In genomic region chr12:1205512-1206060, GRCh38 we compare ENCODE assay signal across 12 cellular contexts.
DNase-seq lines count a peak whose midpoint lies in the region; ATAC-seq and TF ChIP-seq lines count a peak whose summit lies in the region.
"Had no signal": no experiment of that assay in that cellular context is flagged by ENCODE, and none has a peak within 500 bp of the region (broad histone marks: within the 10 kb centered on the region; RNA-seq: fewer than 3 reads in every experiment).

No MANE protein-coding gene starts in this region.

- TF ChIP-seq EP300 in tibial nerve (IDR thresholded peaks at IDR 0.05) = no peak

- 59% methylated on average over 1 of the region's 4 CpGs for WGBS in HUES64
- 58 to 61% methylated on average over 4 of the region's 4 CpGs for WGBS in tibial nerve, 2 donors
- WGBS in body of pancreas, 2 donors = 66 to 67% methylated on average over 4 of the region's 4 CpGs

- peak overlapping the region in 9 of 11 experiments; percentile 58 to 84 (median 76); a peak in 17 of 22 replicates for H3K27ac ChIP-seq in BLaER1 treated with 17β-estradiol and CSF1 and Interleukin-3, amounts not matched to agents 10 nM and 100 nM
- H3K27ac ChIP-seq in HUES64 (ENCODE audit: low read depth, low read length) (peak overlapping the region; percentile 45), brain microvascular endothelial cell (peak overlapping the region; percentile 43), osteoblast (ENCODE audit: low read depth, low read length) (peak overlapping the region; percentile 89), tibial nerve (peak overlapping the region in 2 of 4 donors; percentile 0 to 3), body of pancreas (no peak overlapping the region)

- TF ChIP-seq POLR2A in tibial nerve (IDR thresholded peaks at IDR 0.05) = no peak
- TF ChIP-seq POLR2A in body of pancreas (IDR thresholded peaks at IDR 0.05) = no peak

- peak overlapping the region in 1 of 10 experiments; percentile 56; a peak in 2 of 20 replicates for H3K4me3 ChIP-seq in BLaER1 treated with 17β-estradiol and CSF1 and Interleukin-3, amounts not matched to agents 10 nM and 100 nM
- no peak overlapping the region for H3K4me3 ChIP-seq in HUES64 (ENCODE audit: low read length)
- no peak overlapping the region for H3K4me3 ChIP-seq in brain microvascular endothelial cell (ENCODE audit: low read depth, low read length)
- no peak overlapping the region for H3K4me3 ChIP-seq in osteoblast (ENCODE audit: insufficient read depth, low read length)
- no peak overlapping the region for H3K4me3 ChIP-seq in tibial nerve
- H3K4me3 ChIP-seq in body of pancreas = no peak overlapping the region

- H4K20me1 ChIP-seq in BLaER1 treated with 17β-estradiol and CSF1 and Interleukin-3, amounts not matched to agents 10 nM and 100 nM = no peaks in the 10 kb centered on the region
- H4K20me1 ChIP-seq in osteoblast (ENCODE audit: insufficient read depth, low read length) = no peaks in the 10 kb centered on the region

- DNase-seq in brain microvascular endothelial cell (peak; percentile 14), osteoblast (ENCODE audit: insufficient read length, low spot score, missing footprints) (no peak), SIG-M5 (lab: John Stamatoyannopoulos, UW) (no peak), RPMI8226 (no peak), tibial nerve (ENCODE audit: low spot score in 2 of 2) (no peak), body of pancreas (no peak)
- DNase-seq: midbrain, NCI-H1092, NCI-H446 treated with DMSO at 0.1 percent for 48 hours, SHP77 had no signal

- H3K27me3 ChIP-seq in BLaER1 treated with 17β-estradiol and CSF1 and Interleukin-3, amounts not matched to agents 10 nM and 100 nM = no peaks in the 10 kb centered on the region
- no peaks in the 10 kb centered on the region for H3K27me3 ChIP-seq in HUES64 (ENCODE audit: insufficient read depth, low read length)
- no peaks in the 10 kb centered on the region for H3K27me3 ChIP-seq in brain microvascular endothelial cell (replicated peaks)
- H3K27me3 ChIP-seq in osteoblast (ENCODE audit: insufficient read depth, low read length) = no peaks in the 10 kb centered on the region
- H3K27me3 ChIP-seq in tibial nerve = no peaks in the 10 kb centered on the region
- H3K27me3 ChIP-seq in body of pancreas = no peaks in the 10 kb centered on the region

- peaks cover 2% of the 10 kb centered on the region for H3K79me2 ChIP-seq in osteoblast (ENCODE audit: insufficient read depth, low read length)

- H3K9me3 ChIP-seq in BLaER1 treated with 17β-estradiol and CSF1 and Interleukin-3, amounts not matched to agents 10 nM and 100 nM (replicated peaks in 1 of 11) = 0 out of 22 replicates have a peak, but pooled peaks cover 0 to 4% (median 0%) of the 10 kb centered on the region in 11 experiments
- no peaks in the 10 kb centered on the region for H3K9me3 ChIP-seq in HUES64 (ENCODE audit: insufficient read depth, low read depth, low read length)
- no peaks in the 10 kb centered on the region for H3K9me3 ChIP-seq in osteoblast (ENCODE audit: low read depth, low read length)
- no peaks in the 10 kb centered on the region for H3K9me3 ChIP-seq in tibial nerve
- H3K9me3 ChIP-seq in body of pancreas = no peaks in the 10 kb centered on the region

- H3K4me2 ChIP-seq in BLaER1 treated with 17β-estradiol and CSF1 and Interleukin-3, amounts not matched to agents 10 nM and 100 nM = peak overlapping the region; percentile 20 to 90 (median 83); a peak in 19 of 22 replicates
- peak overlapping the region; percentile 95 for H3K4me2 ChIP-seq in osteoblast (ENCODE audit: insufficient read depth, low read length)

- ATAC-seq in body of pancreas = no peak

- H3K36me3 ChIP-seq in BLaER1 treated with 17β-estradiol and CSF1 and Interleukin-3, amounts not matched to agents 10 nM and 100 nM = peaks cover 0 to 29% (median 9%) of the 10 kb centered on the region in 11 experiments; a peak in 6 of 22 replicates
- H3K36me3 ChIP-seq in HUES64 (ENCODE audit: insufficient read depth, low read length) (no peaks in the 10 kb centered on the region), brain microvascular endothelial cell (replicated peaks) (no peaks in the 10 kb centered on the region), osteoblast (ENCODE audit: insufficient read depth, low read length) (no peaks in the 10 kb centered on the region), tibial nerve (no peaks in the 10 kb centered on the region), body of pancreas (replicated peaks in 1 of 2; ENCODE audit: insufficient read depth in 1 of 2, low read depth in 2 of 2) (no peaks in the 10 kb centered on the region)

- intact Hi-C loops in body of pancreas (cut with DNase I) = no loop called here

- H2AFZ ChIP-seq in osteoblast (ENCODE audit: low read length) = no peak overlapping the region

- in situ Hi-C loops in brain microvascular endothelial cell (cut with HindIII; ENCODE audit: low pct_ligation_motif_present, low sequenced_read_pairs) = no loop called here

- TF ChIP-seq CTCF in brain microvascular endothelial cell (IDR thresholded peaks at IDR 0.05; ENCODE audit: low read depth, low read length, missing control alignments) = no peak
- TF ChIP-seq CTCF in osteoblast (IDR thresholded peaks at IDR 0.05; ENCODE audit: extremely low read depth, low read depth, low read length) = no peak
- TF ChIP-seq CTCF in tibial nerve (IDR thresholded peaks at IDR 0.05) = no peak
- TF ChIP-seq CTCF in body of pancreas (IDR thresholded peaks at IDR 0.05) = no peak

- peaks cover 21 to 50% (median 42%) of the 10 kb centered on the region in 10 experiments for H3K4me1 ChIP-seq in BLaER1 treated with 17β-estradiol and CSF1 and Interleukin-3, amounts not matched to agents 10 nM and 100 nM
- H3K4me1 ChIP-seq in HUES64 (ENCODE audit: insufficient read depth, low read length) (peaks cover 34% of the 10 kb centered on the region), osteoblast (ENCODE audit: insufficient read depth, low read length) (peaks cover 24% of the 10 kb centered on the region), tibial nerve (peaks cover 0 to 41% (median 15%) of the 10 kb centered on the region in 4 donors), body of pancreas (no peaks in the 10 kb centered on the region)

- H3K9ac ChIP-seq in BLaER1 treated with 17β-estradiol and CSF1 and Interleukin-3, amounts not matched to agents 10 nM and 100 nM = peak overlapping the region in 3 of 11 experiments; percentile 71 to 78 (median 73); a peak in 6 of 22 replicates
- no peak overlapping the region for H3K9ac ChIP-seq in HUES64 (ENCODE audit: low read depth, low read length)

Comparison
In these comparisons a context has a peak if more than half of its experiments do, and no peak if none do; other contexts are left out.
1. H3K27ac ChIP-seq: peak in BLaER1 treated with 17β-estradiol and CSF1 and Interleukin-3, amounts not matched to agents 10 nM and 100 nM (9 of 11), HUES64 (single experiment), brain microvascular endothelial cell (single experiment) and osteoblast (single experiment); none in body of pancreas (0 of 4).